In genomic region chr7:127332884-127333283, GRCh38 we compare ENCODE assay signal across 25 cellular contexts. TPM values are rescaled to one million over a fixed set of nuclear protein-coding genes. Genes with fewer than 3 reads are reported as not detected.
DNase-seq lines count a peak whose midpoint lies in the region; ATAC-seq, FAIRE-seq and TF ChIP-seq lines count a peak whose summit lies in the region.
"Had no signal": no experiment of that assay in that cellular context is flagged by ENCODE, and none has a peak within 500 bp of the region (broad histone marks: within the 10 kb centered on the region; RNA-seq: fewer than 3 reads in every experiment).

No MANE protein-coding gene starts in this region.

- no peak overlapping the region for H3K4me3 ChIP-seq in HepG2 (replicated peaks in 1 of 3; ENCODE audit: insufficient read depth in 1 of 3, low read depth in 2 of 3, low read length in 3 of 3)
- H3K4me3 ChIP-seq in right lobe of liver = no peak overlapping the region
- no peak overlapping the region for H3K4me3 ChIP-seq in K562
- H3K4me3 ChIP-seq: BLaER1, GM12878 had no signal

- TF ChIP-seq RAD21 in HepG2 (CRISPR knock-in tag; IDR thresholded peaks at IDR 0.05) (no peak), K562 (CRISPR knock-in tag; conservative IDR thresholded peaks at IDR 0.05 in 1 of 2, IDR thresholded peaks at IDR 0.05 in 1 of 2) (no peak)

- no peaks in the 10 kb centered on the region for H3K9me1 ChIP-seq in K562 (ENCODE audit: control insufficient read depth, insufficient read depth, low read length)

- CTCF ChIA-PET in HepG2 (lab: Yijun Ruan, JAX; ENCODE audit: low intra/inter-chr PET ratio, low total read pairs) = no interaction called here
- CTCF ChIA-PET in K562 (lab: Yijun Ruan, JAX; ENCODE audit: low intra/inter-chr PET ratio) = no interaction called here

- H2AFZ ChIP-seq in HepG2 (ENCODE audit: low read length) = no peak overlapping the region
- H2AFZ ChIP-seq in K562 (ENCODE audit: low read depth, low read length) = no peak overlapping the region

- no peaks in the 10 kb centered on the region for H3K79me2 ChIP-seq in HepG2 (ENCODE audit: insufficient read depth, low read length)
- H3K79me2 ChIP-seq in K562 (ENCODE audit: control insufficient read depth, insufficient read depth, low read length) = no peaks in the 10 kb centered on the region

- no peak for DNase-seq in HepG2 (ENCODE audit: low spot score)
- DNase-seq in right lobe of liver = no peak
- DNase-seq in K562 (ENCODE audit: extremely low read depth in 1 of 4, low spot score in 3 of 4) = no peak
- DNase-seq in ecto neural progenitor cell (ENCODE audit: low spot score) = no peak
- no peak for DNase-seq in retina
- DNase-seq: ACHN; BE2C; C1 segment of cervical spinal cord; CD4-positive, alpha-beta memory T cell; CD4-positive, CD25-positive, alpha-beta regulatory T cell; CD8-positive, alpha-beta memory T cell; COR-L47; DMS 273 treated with DMSO at 0.1 percent for 48 hours; DMS153; DMS53; DMS79; DND-41; EL; GDM1 had no signal

- WGBS in HepG2 (ENCODE audit: low lambda C conversion rate) = 2% methylated on average over 2 of the region's 2 CpGs
- 63% methylated on average over 2 of the region's 2 CpGs for WGBS in right lobe of liver (ENCODE audit: insufficient coverage, low coverage, low lambda C conversion rate, missing lambda C conversion rate)
- WGBS in K562 (ENCODE audit: insufficient coverage, low coverage, missing lambda C conversion rate) = 0% methylated on average over 2 of the region's 2 CpGs

- ATAC-seq in HepG2 = no peak
- no peak for ATAC-seq in right lobe of liver
- no peak for ATAC-seq in K562
- ATAC-seq: GM12878 had no signal

- H4K20me1 ChIP-seq in HepG2 (ENCODE audit: insufficient read depth, low read length) (no peaks in the 10 kb centered on the region), K562 (replicated peaks; ENCODE audit: control insufficient read depth, insufficient read depth, low read length) (no peaks in the 10 kb centered on the region)
- H4K20me1 ChIP-seq: BLaER1 had no signal

- TF ChIP-seq POLR2A in HepG2 (IDR thresholded peaks at IDR 0.05; ENCODE audit: insufficient read depth in 1 of 2, low read depth in 2 of 2, low read length in 2 of 2) = no peak
- no peak for TF ChIP-seq POLR2A in right lobe of liver (IDR thresholded peaks at IDR 0.05)
- no peak for TF ChIP-seq POLR2A in K562 (conservative IDR thresholded peaks at IDR 0.05)

- TF ChIP-seq CTCF in HepG2 (CRISPR knock-in tag; IDR thresholded peaks at IDR 0.05) = no peak
- TF ChIP-seq CTCF in right lobe of liver (IDR thresholded peaks at IDR 0.05) = no peak
- no peak for TF ChIP-seq CTCF in K562 (IDR thresholded peaks at IDR 0.05 in 2 of 3, conservative IDR thresholded peaks at IDR 0.05 in 1 of 3; ENCODE audit: insufficient read depth in 2 of 3, low read depth in 1 of 3, low read length in 3 of 3)

- H3K27ac ChIP-seq in HepG2 (ENCODE audit: extremely low read length, insufficient read depth, low read length) (no peak overlapping the region), right lobe of liver (no peak overlapping the region), K562 (ENCODE audit: extremely low read depth, low read depth, low read length) (no peak overlapping the region)
- H3K27ac ChIP-seq: 22Rv1, BLaER1 had no signal

- no peaks in the 10 kb centered on the region for H3K9me3 ChIP-seq in HepG2 (ENCODE audit: low read length)
- no peaks in the 10 kb centered on the region for H3K9me3 ChIP-seq in right lobe of liver
- H3K9me3 ChIP-seq in K562 (replicated peaks; ENCODE audit: control insufficient read depth, insufficient read depth, low read depth, low read length) = no peaks in the 10 kb centered on the region
- H3K9me3 ChIP-seq: BE2C, BLaER1 had no signal

- no peak for TF ChIP-seq EP300 in HepG2 (IDR thresholded peaks at IDR 0.05; ENCODE audit: low read depth in 2 of 2, low read length in 2 of 2)
- no peak for TF ChIP-seq EP300 in HepG2 (CRISPR knock-in tag; IDR thresholded peaks at IDR 0.05; ENCODE audit: borderline replicate concordance)
- no peak for TF ChIP-seq EP300 in K562 (IDR thresholded peaks at IDR 0.05; ENCODE audit: low read length)

- H3K4me2 ChIP-seq in HepG2 (ENCODE audit: low read depth, low read length) = no peak overlapping the region
- H3K4me2 ChIP-seq in K562 (ENCODE audit: insufficient read depth, low read length) = no peak overlapping the region
- H3K4me2 ChIP-seq: BLaER1 had no signal

- BruUV-seq in HepG2 (replicated peaks; lab: Mats Ljungman, UMichigan) (no TSS peak), K562 (replicated peaks; lab: Mats Ljungman, UMichigan) (no TSS peak)

- intact Hi-C loops in HepG2 (cut with micrococcal nuclease; ENCODE audit: unreplicated experiment) (no loop called here), right lobe of liver (cut with DNase I) (no loop called here), K562 (cut with micrococcal nuclease) (no loop called here)

- POLR2A ChIA-PET in HepG2 (lab: Yijun Ruan, JAX) = no interaction called here
- POLR2A ChIA-PET in K562 (lab: Yijun Ruan, JAX) = no interaction called here

- no peaks in the 10 kb centered on the region for H3K36me3 ChIP-seq in HepG2 (replicated peaks in 1 of 2; ENCODE audit: control insufficient read depth in 1 of 2, insufficient read depth in 2 of 2, low read length in 2 of 2)
- H3K36me3 ChIP-seq in right lobe of liver = no peaks in the 10 kb centered on the region
- no peaks in the 10 kb centered on the region for H3K36me3 ChIP-seq in K562 (ENCODE audit: control insufficient read depth, insufficient read depth, low read length)
- H3K36me3 ChIP-seq: BE2C, BLaER1 had no signal

- no peaks in the 10 kb centered on the region for H3K4me1 ChIP-seq in HepG2 (ENCODE audit: insufficient read depth, low read length)
- H3K4me1 ChIP-seq in right lobe of liver = no peaks in the 10 kb centered on the region
- H3K4me1 ChIP-seq in K562 (replicated peaks in 1 of 2; ENCODE audit: control insufficient read depth in 2 of 2, insufficient read depth in 2 of 2, low read length in 2 of 2) = no peaks in the 10 kb centered on the region
- H3K4me1 ChIP-seq: BE2C, BLaER1 had no signal

- H3K9ac ChIP-seq in HepG2 (ENCODE audit: insufficient read depth, low read depth, low read length) (no peak overlapping the region), K562 (ENCODE audit: insufficient read depth in 1 of 2, low read depth in 2 of 2, low read length in 2 of 2) (no peak overlapping the region)
- H3K9ac ChIP-seq: BLaER1 had no signal

- H3K27me3 ChIP-seq in HepG2 (ENCODE audit: control insufficient read depth in 1 of 2, insufficient read depth in 2 of 2, low read length in 2 of 2) = no peaks in the 10 kb centered on the region
- no peaks in the 10 kb centered on the region for H3K27me3 ChIP-seq in right lobe of liver
- H3K27me3 ChIP-seq in K562 (ENCODE audit: control insufficient read depth in 2 of 2, insufficient read depth in 2 of 2, low read length in 2 of 2) = peaks cover 0 to 13% of the 10 kb centered on the region in 2 experiments; a peak in 1 of 5 replicates
- H3K27me3 ChIP-seq: BE2C, BLaER1 had no signal

- in situ Hi-C loops in HepG2 (cut with HindIII; ENCODE audit: extremely low pct_ligation_motif_present, low pct_unique_long_range_greater_than_20kb) = no loop called here
- in situ Hi-C loops in K562 (cut with MboI) = no loop called here

- FAIRE-seq in HepG2 (lab: Jason Lieb, UNC) = no peak
- FAIRE-seq in K562 (lab: Jason Lieb, UNC) = no peak
- peak; percentile 45 for FAIRE-seq in islet of Langerhans (lab: Jason Lieb, UNC)
- FAIRE-seq: GM12878, GM12892, GM18507 had no signal

RNA-seq across cellular contexts. Expression of gene ZNF800, which starts 59.6 kb away (rescaled TPM):
- total RNA-seq in HepG2 (2016; rRNA removed; fragmentation: Illumina TruSeq; extraction: Trizol) (12.7 and 13.7 TPM in 2 replicates), right lobe of liver (10 to 100 TPM; 12.5 to 32.3 (median 15.3) TPM), K562 (2014; rRNA removed) (21.0 and 25.2 TPM in 2 replicates), K562 (2014; rRNA removed; fragmentation: Illumina TruSeq; extraction: Trizol) (46.1 and 51.1 TPM in 2 replicates), K562 (2015; rRNA removed; fragmentation: Illumina TruSeq; extraction: Trizol) (54.0 and 58.3 TPM in 2 replicates), K562 (2021) (48.5 and 50.2 TPM in 2 replicates)
- total RNA-seq in HepG2 (2016; cell fraction: cytosol; rRNA removed; fragmentation: Illumina TruSeq; extraction: Trizol; ENCODE audit: low read depth) = 3.6 and 6.0 TPM in 2 replicates
- 12.3 and 16.2 TPM in 2 replicates for total RNA-seq in HepG2 (2016; cell fraction: insoluble cytoplasmic fraction; rRNA removed; fragmentation: Illumina TruSeq; extraction: Trizol)
- 8.6 and 10.9 TPM in 2 replicates for total RNA-seq in HepG2 (2016; cell fraction: membrane; rRNA removed; fragmentation: Illumina TruSeq; extraction: Trizol)
- 19.8 and 22.2 TPM in 2 replicates for total RNA-seq in HepG2 (2016; cell fraction: nucleus; rRNA removed; fragmentation: Illumina TruSeq; extraction: Trizol)
- polyA plus RNA-seq in HepG2 (2011; rRNA removed) (5.3 and 7.1 TPM in 2 replicates), K562 (2011; rRNA removed) (23.8 and 33.4 TPM in 2 replicates), K562 (2014; fragmentation: Illumina TruSeq; extraction: Trizol) (29.0 and 46.7 TPM in 2 replicates), K562 (2014; fragmentation: Nextera tagmentation; extraction: Ambion mirVana) (1 to 10 TPM; 7.5 to 9.3 TPM), K562 (2014; rRNA removed) (18.9 and 19.3 TPM in 2 replicates)
- 2.1 and 4.5 TPM in 2 replicates for polyA plus RNA-seq in HepG2 (2011; cell fraction: cytosol; rRNA removed)
- 11.8 and 13.5 TPM in 2 replicates for polyA plus RNA-seq in HepG2 (2011; cell fraction: nucleus; rRNA removed)
- 5.5 and 7.3 TPM in 2 replicates for polyA plus RNA-seq in HepG2 (2012)
- polyA plus RNA-seq in HepG2 (2016; cell fraction: cytosol; fragmentation: Illumina TruSeq; extraction: Trizol; ENCODE audit: low read depth) = 0.34 and 0.62 TPM in 2 replicates
- polyA plus RNA-seq in HepG2 (2016; cell fraction: insoluble cytoplasmic fraction; fragmentation: Illumina TruSeq; extraction: Trizol; ENCODE audit: low read depth) = 8.3 and 8.5 TPM in 2 replicates
- 1.1 and 1.2 TPM in 2 replicates for polyA plus RNA-seq in HepG2 (2016; cell fraction: membrane; fragmentation: Illumina TruSeq; extraction: Trizol; ENCODE audit: low read depth)
- polyA plus RNA-seq in HepG2 (2016; cell fraction: nucleus; fragmentation: Illumina TruSeq; extraction: Trizol; ENCODE audit: insufficient read depth, low read depth) = 21.9 and 22.5 TPM in 2 replicates
- polyA minus RNA-seq in HepG2 (2011; rRNA and poly(A)+ RNA removed; ENCODE audit: low replicate concordance) = 5.9 and 15.6 TPM in 2 replicates
- polyA minus RNA-seq in HepG2 (2011; cell fraction: cytosol; rRNA and poly(A)+ RNA removed) = 10.8 and 14.6 TPM in 2 replicates
- 62.7 and 74.1 TPM in 2 replicates for polyA minus RNA-seq in HepG2 (2011; cell fraction: nucleus; rRNA and poly(A)+ RNA removed)
- 28.7 and 131 TPM in 2 replicates for total RNA-seq in K562 (2011; cell fraction: chromatin; rRNA removed; ENCODE audit: low replicate concordance)
- total RNA-seq in K562 (2011; cell fraction: nucleolus; rRNA removed) = 19.2 and 29.9 TPM in 2 replicates
- 38.3 and 60.6 TPM in 2 replicates for total RNA-seq in K562 (2011; cell fraction: nucleoplasm; rRNA removed)
- polyA plus RNA-seq in K562 (2011; cell fraction: cytosol; rRNA removed) = 12.3 and 14.2 TPM in 2 replicates
- 53.9 and 61.4 TPM in 2 replicates for polyA plus RNA-seq in K562 (2011; cell fraction: nucleus; rRNA removed)
- 19.6 and 27.8 TPM in 2 replicates for polyA plus RNA-seq in K562 (2012)
- polyA minus RNA-seq in K562 (2011; rRNA and poly(A)+ RNA removed) = 61.9 and 63.0 TPM in 2 replicates
- 22.8 and 31.1 TPM in 2 replicates for polyA minus RNA-seq in K562 (2011; cell fraction: cytosol; rRNA and poly(A)+ RNA removed)
- 83.5 and 119 TPM in 2 replicates for polyA minus RNA-seq in K562 (2011; cell fraction: nucleus; rRNA and poly(A)+ RNA removed)

Comparison
In these comparisons a context has a peak if more than half of its experiments do, and no peak if none do; other contexts are left out.
1. Of the 241 proteins assayed by ChIP-seq in both HepG2 and K562: peak only in HepG2: none; only in K562: MAFG; in both: MAFF and MAFK; in neither: 238.